23 cellular contexts compared by ENCODE assay signal in the genomic region with DNA sequence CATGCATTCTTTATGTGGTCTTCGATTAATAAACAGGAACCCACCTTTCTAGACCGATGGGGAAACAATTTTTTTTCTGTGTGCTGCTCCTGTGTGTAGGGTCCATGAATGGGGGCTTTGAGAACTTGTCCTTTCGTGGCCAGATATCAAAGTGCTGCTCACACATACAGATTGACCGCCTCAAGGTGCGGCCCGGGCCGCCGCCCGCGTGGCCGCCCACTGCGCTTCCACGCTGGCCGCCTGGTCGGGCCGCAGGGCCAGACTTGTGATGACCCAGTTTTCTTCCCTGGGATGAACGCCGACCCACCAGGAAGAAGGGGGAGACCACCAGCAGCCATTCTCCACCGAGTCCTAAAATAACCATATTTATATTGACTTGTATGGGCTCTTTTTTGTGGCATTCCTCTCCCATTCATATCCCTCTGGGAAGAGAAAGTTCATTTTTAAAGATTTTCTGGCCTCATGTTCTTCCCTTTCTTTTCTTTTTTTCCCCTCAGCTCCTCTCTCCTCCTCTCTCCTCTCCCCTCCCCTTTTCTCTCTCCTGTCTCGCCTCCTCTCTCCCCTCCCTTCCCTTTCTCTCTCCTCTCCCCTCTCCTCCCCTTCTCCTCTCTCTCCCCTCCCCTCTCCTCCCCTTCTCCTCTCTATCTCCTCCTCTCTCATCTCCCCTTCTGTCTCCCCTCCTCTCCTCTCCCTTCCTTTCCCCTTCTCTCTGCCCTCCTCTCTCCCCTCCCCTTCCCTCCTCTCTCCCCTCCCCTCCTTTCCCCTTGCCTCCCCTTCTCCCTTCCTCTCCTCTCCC.
"Had no signal": no experiment of that assay in that cellular context is flagged by ENCODE, and none has a peak within 500 bp of the region (broad histone marks: within the 10 kb centered on the region; RNA-seq: fewer than 3 reads in every experiment).

No MANE protein-coding gene starts in this region.

- H3K27me3 Mint-ChIP-seq: naive thymus-derived CD8-positive, alpha-beta T cell; stimulated activated naive CD8-positive, alpha-beta T cell treated with anti-CD3 and anti-CD28 coated beads, Interleukin-15, Interleukin-2, amounts not matched to agents 100 ng/mL and 50 ng/mL, for 24 hours had no signal

- H3K4me3 ChIP-seq: coronary artery, lower lobe of right lung, ovary, psoas muscle, skin epidermis, spleen, thoracic aorta, tibial nerve, upper lobe of right lung, uterus had no signal

- H3K9me3 ChIP-seq: lower lobe of right lung, ovary, psoas muscle, spleen, thoracic aorta, tibial nerve, upper lobe of right lung, uterus had no signal

- H3K27ac ChIP-seq: coronary artery, lower lobe of right lung, ovary, psoas muscle, skin epidermis, spleen, thoracic aorta, tibial nerve, upper lobe of right lung, uterus had no signal

- H3K4me1 ChIP-seq: lower lobe of right lung, psoas muscle, tibial nerve, upper lobe of right lung, uterus had no signal

- ATAC-seq: effector memory CD8-positive, alpha-beta T cell; left ventricle myocardium superior; lower lobe of right lung; naive thymus-derived CD8-positive, alpha-beta T cell; psoas muscle; right cardiac atrium; stimulated activated naive B cell treated with anti-CD40 and anti-IgM and Interleukin-4, amounts not matched to agents 10 μg/mL and 1 μg/mL and 100 μg/mL, for 72 hours; upper lobe of right lung had no signal

- H3K4me3 Mint-ChIP-seq: effector memory CD8-positive, alpha-beta T cell; immature natural killer cell; naive thymus-derived CD8-positive, alpha-beta T cell; nephron progenitor cell; stimulated activated naive B cell treated with anti-CD40 and anti-IgM and Interleukin-4, amounts not matched to agents 10 μg/mL and 1 μg/mL and 100 μg/mL, for 72 hours; stimulated activated naive CD8-positive, alpha-beta T cell treated with anti-CD3 and anti-CD28 coated beads, Interleukin-15, Interleukin-2, amounts not matched to agents 100 ng/mL and 50 ng/mL, for 24 hours had no signal

- H3K36me3 Mint-ChIP-seq: immature natural killer cell; naive thymus-derived CD8-positive, alpha-beta T cell had no signal

- H3K27me3 ChIP-seq: ovary, tibial nerve, upper lobe of right lung, uterus had no signal

- H3K4me1 Mint-ChIP-seq: immature natural killer cell had no signal

- DNase-seq: dermis blood vessel endothelial cell; effector memory CD8-positive, alpha-beta T cell; erythroblast; hypothalamus; immature natural killer cell; left ventricle myocardium superior; lower lobe of right lung; naive thymus-derived CD8-positive, alpha-beta T cell; nephron progenitor cell; occipital lobe; ovary; psoas muscle; right cardiac atrium; spleen; stimulated activated CD4-positive, alpha-beta T cell treated with anti-CD3 and anti-CD28 coated beads, Interleukin-4, amount 100 ng/mL, for 4 hours; stimulated activated naive B cell treated with anti-CD40 and anti-IgM and Interleukin-4, amounts not matched to agents 10 μg/mL and 1 μg/mL and 100 μg/mL, for 72 hours; upper lobe of right lung; uterus had no signal

- H3K36me3 ChIP-seq: lower lobe of right lung, ovary, spleen, thoracic aorta, tibial nerve, upper lobe of right lung, uterus had no signal

- H3K27ac Mint-ChIP-seq: stimulated activated naive B cell treated with anti-CD40 and anti-IgM and Interleukin-4, amounts not matched to agents 10 μg/mL and 1 μg/mL and 100 μg/mL, for 72 hours; stimulated activated naive CD8-positive, alpha-beta T cell treated with anti-CD3 and anti-CD28 coated beads, Interleukin-15, Interleukin-2, amounts not matched to agents 100 ng/mL and 50 ng/mL, for 24 hours had no signal

- H3K9me3 Mint-ChIP-seq: effector memory CD8-positive, alpha-beta T cell; immature natural killer cell; nephron progenitor cell; stimulated activated naive B cell treated with anti-CD40 and anti-IgM and Interleukin-4, amounts not matched to agents 10 μg/mL and 1 μg/mL and 100 μg/mL, for 72 hours; stimulated activated naive CD8-positive, alpha-beta T cell treated with anti-CD3 and anti-CD28 coated beads, Interleukin-15, Interleukin-2, amounts not matched to agents 100 ng/mL and 50 ng/mL, for 24 hours had no signal
